Comparison of ENCODE assay signal across 27 cellular contexts in the genomic region with DNA sequence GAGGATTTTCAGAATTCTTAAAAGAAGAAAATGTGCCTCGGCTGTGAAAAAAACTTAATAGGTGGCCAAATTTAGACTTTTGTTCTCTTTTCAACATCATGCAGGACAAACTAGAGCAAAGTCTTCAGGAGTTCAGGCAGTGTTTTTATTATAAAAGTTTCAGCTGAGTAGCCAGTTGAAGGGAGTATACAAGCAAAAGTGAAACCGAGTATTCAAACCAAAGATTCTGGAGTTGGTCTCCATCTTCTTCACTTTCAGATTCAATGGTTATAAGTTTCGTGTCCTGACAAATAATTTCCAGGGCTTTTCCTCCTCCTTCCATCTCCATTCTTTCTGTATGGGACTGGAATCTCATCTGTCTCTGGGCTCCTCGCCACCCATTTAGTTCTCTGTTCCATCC.
"Had no signal": no experiment of that assay in that cellular context is flagged by ENCODE, and none has a peak within 500 bp of the region (broad histone marks: within the 10 kb centered on the region; RNA-seq: fewer than 3 reads in every experiment).

No MANE protein-coding gene starts in this region.

- DNase-seq: activated CD4-positive, alpha-beta memory T cell treated with anti-CD3 and anti-CD28 coated beads, Interleukin-2, amount 10 ng/mL, durations not matched to agents 7 days and 5 days; activated CD4-positive, alpha-beta T cell treated with anti-CD3 and anti-CD28 coated beads, Interleukin-2, amount 10 ng/mL, durations not matched to agents 24 days and 14 days; activated effector memory CD4-positive, alpha-beta T cell treated with Interleukin-2 at 50 U/mL for 16 hours; activated naive CD4-positive, alpha-beta T cell treated with anti-CD3 and anti-CD28 coated beads for 36 hours; activated naive CD8-positive, alpha-beta T cell treated with anti-CD3 and anti-CD28 coated beads, Interleukin-2, amount 10 ng/mL, durations not matched to agents 7 days and 5 days; activated T-cell treated with anti-CD3 and anti-CD28 coated beads, Interleukin-2, amount 50 U/mL, for 72 hours; amniotic stem cell; colonic mucosa; endodermal cell; head of caudate nucleus; hypothalamus; left ventricle myocardium superior; mammary epithelial cell; naive thymus-derived CD8-positive, alpha-beta T cell; retina; sigmoid colon; stimulated activated CD4-positive, alpha-beta T cell treated with anti-CD3 and anti-CD28 coated beads, Interleukin-2, amount 100 ng/mL, for 48 hours; stimulated activated naive CD4-positive, alpha-beta T cell; T1000; upper lobe of left lung had no signal

- H3K4me3 Mint-ChIP-seq: activated CD4-positive, alpha-beta memory T cell treated with anti-CD3 and anti-CD28 coated beads, Interleukin-2, amount 10 ng/mL, durations not matched to agents 7 days and 5 days; activated CD4-positive, alpha-beta T cell treated with anti-CD3 and anti-CD28 coated beads, Interleukin-2, amount 10 ng/mL, durations not matched to agents 24 days and 14 days; activated naive CD4-positive, alpha-beta T cell treated with anti-CD3 and anti-CD28 coated beads for 36 hours; activated naive CD8-positive, alpha-beta T cell treated with anti-CD3 and anti-CD28 coated beads, Interleukin-2, amount 10 ng/mL, durations not matched to agents 7 days and 5 days; activated T-cell treated with anti-CD3 and anti-CD28 coated beads, Interleukin-2, amount 50 U/mL, for 72 hours; central memory CD8-positive, alpha-beta T cell; endodermal cell; mesothelial cell of epicardium; naive thymus-derived CD8-positive, alpha-beta T cell had no signal

- H3K27ac ChIP-seq: breast epithelium, colonic mucosa, gastroesophageal sphincter, sigmoid colon, upper lobe of left lung had no signal

- H3K4me1 ChIP-seq: breast epithelium, colonic mucosa, gastroesophageal sphincter, sigmoid colon, upper lobe of left lung had no signal

- H3K4me2 ChIP-seq: smooth muscle cell had no signal

- H3K4me3 ChIP-seq: breast epithelium, colonic mucosa, gastroesophageal sphincter, sigmoid colon, smooth muscle cell, upper lobe of left lung had no signal

- H3K4me1 Mint-ChIP-seq: activated CD4-positive, alpha-beta memory T cell treated with anti-CD3 and anti-CD28 coated beads, Interleukin-2, amount 10 ng/mL, durations not matched to agents 7 days and 5 days; activated CD4-positive, alpha-beta T cell treated with anti-CD3 and anti-CD28 coated beads, Interleukin-2, amount 10 ng/mL, durations not matched to agents 24 days and 14 days; activated naive CD8-positive, alpha-beta T cell treated with anti-CD3 and anti-CD28 coated beads, Interleukin-2, amount 10 ng/mL, durations not matched to agents 7 days and 5 days; central memory CD8-positive, alpha-beta T cell; endodermal cell; naive thymus-derived CD8-positive, alpha-beta T cell had no signal

- H3K36me3 Mint-ChIP-seq: activated naive CD8-positive, alpha-beta T cell treated with anti-CD3 and anti-CD28 coated beads, Interleukin-2, amount 10 ng/mL, durations not matched to agents 7 days and 5 days; mesothelial cell of epicardium; naive thymus-derived CD8-positive, alpha-beta T cell had no signal

- ATAC-seq: activated T-cell treated with anti-CD3 and anti-CD28 coated beads, Interleukin-2, amount 50 U/mL, for 72 hours; gastroesophageal sphincter; left ventricle myocardium superior; naive thymus-derived CD8-positive, alpha-beta T cell had no signal

- H3K27ac Mint-ChIP-seq: activated CD4-positive, alpha-beta memory T cell treated with anti-CD3 and anti-CD28 coated beads, Interleukin-2, amount 10 ng/mL, durations not matched to agents 7 days and 5 days; activated CD4-positive, alpha-beta T cell treated with anti-CD3 and anti-CD28 coated beads, Interleukin-2, amount 10 ng/mL, durations not matched to agents 24 days and 14 days; activated naive CD4-positive, alpha-beta T cell treated with anti-CD3 and anti-CD28 coated beads for 36 hours; activated naive CD8-positive, alpha-beta T cell treated with anti-CD3 and anti-CD28 coated beads, Interleukin-2, amount 10 ng/mL, durations not matched to agents 7 days and 5 days; activated T-cell treated with anti-CD3 and anti-CD28 coated beads, Interleukin-2, amount 50 U/mL, for 72 hours; endodermal cell; mesothelial cell of epicardium; progenitor cell of endocrine pancreas had no signal

- H3K27me3 Mint-ChIP-seq: activated CD4-positive, alpha-beta memory T cell treated with anti-CD3 and anti-CD28 coated beads, Interleukin-2, amount 10 ng/mL, durations not matched to agents 7 days and 5 days; activated CD4-positive, alpha-beta T cell treated with anti-CD3 and anti-CD28 coated beads, Interleukin-2, amount 10 ng/mL, durations not matched to agents 24 days and 14 days; activated naive CD8-positive, alpha-beta T cell treated with anti-CD3 and anti-CD28 coated beads, Interleukin-2, amount 10 ng/mL, durations not matched to agents 7 days and 5 days; central memory CD8-positive, alpha-beta T cell; progenitor cell of endocrine pancreas had no signal

- H3K9me3 ChIP-seq: breast epithelium, colonic mucosa, gastroesophageal sphincter, sigmoid colon, upper lobe of left lung had no signal

- H3K9me3 Mint-ChIP-seq: activated CD4-positive, alpha-beta T cell treated with anti-CD3 and anti-CD28 coated beads, Interleukin-2, amount 10 ng/mL, durations not matched to agents 24 days and 14 days; activated naive CD4-positive, alpha-beta T cell treated with anti-CD3 and anti-CD28 coated beads for 36 hours; activated naive CD8-positive, alpha-beta T cell treated with anti-CD3 and anti-CD28 coated beads, Interleukin-2, amount 10 ng/mL, durations not matched to agents 7 days and 5 days; endodermal cell; mesothelial cell of epicardium had no signal

- FAIRE-seq: islet of Langerhans had no signal

- H3K27me3 ChIP-seq: breast epithelium, colonic mucosa, gastroesophageal sphincter, sigmoid colon, upper lobe of left lung had no signal

- H3K36me3 ChIP-seq: breast epithelium, colonic mucosa, gastroesophageal sphincter, sigmoid colon, upper lobe of left lung had no signal
